ENCODE assay signal across 1 cellular context in the genomic region with DNA sequence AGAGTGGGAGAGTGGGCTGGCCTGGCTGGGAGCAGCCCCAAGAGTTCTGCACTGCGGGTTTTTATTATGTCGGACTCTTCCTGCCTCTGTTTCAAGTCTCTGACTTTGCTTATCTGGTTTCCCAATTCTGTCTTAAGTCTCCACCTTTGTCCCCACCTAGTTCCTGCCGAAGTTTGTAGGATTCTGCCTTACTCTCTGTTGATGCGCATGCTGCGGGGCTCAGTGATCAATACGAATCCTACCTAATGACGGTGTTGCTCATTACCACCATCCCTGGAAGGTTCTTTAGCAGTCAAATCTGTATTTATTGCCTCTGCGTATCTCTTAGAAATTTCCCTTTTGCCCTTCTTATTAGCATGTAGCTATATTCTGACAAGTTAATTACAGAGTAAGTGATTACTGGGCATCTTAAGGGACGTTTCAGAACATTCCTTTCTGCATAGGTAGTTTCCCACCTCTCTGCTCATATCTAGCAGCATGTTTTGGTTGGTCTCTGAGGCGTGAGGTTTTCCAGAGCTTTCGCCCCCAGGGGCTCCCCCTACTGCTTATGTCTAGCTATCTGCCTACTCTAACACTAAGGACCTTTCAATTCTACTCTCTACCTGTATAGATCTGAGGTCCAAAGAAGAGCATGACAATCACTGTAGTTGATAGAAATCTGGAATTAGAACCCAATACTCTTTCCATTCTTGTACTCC.
TF ChIP-seq lines count a peak whose summit lies in the region.

No MANE protein-coding gene starts in this region.

TF ChIP-seq in HepG2, 621 proteins besides CTCF, POLR2A, EP300 and RAD21:
- TF ChIP-seq ZNF121 (CRISPR knock-in tag; IDR thresholded peaks at IDR 0.05) (no peak), ZNF558 (CRISPR knock-in tag; IDR thresholded peaks at IDR 0.05; ENCODE audit: borderline replicate concordance) (no peak), ZNF678 (CRISPR knock-in tag; IDR thresholded peaks at IDR 0.05) (no peak), ZZZ3 (CRISPR knock-in tag; IDR thresholded peaks at IDR 0.05; ENCODE audit: borderline replicate concordance) (no peak), MEF2D (CRISPR knock-in tag; IDR thresholded peaks at IDR 0.05) (no peak), FUBP1 (CRISPR knock-in tag; IDR thresholded peaks at IDR 0.05; ENCODE audit: borderline replicate concordance) (no peak), CCDC6 (CRISPR knock-in tag; IDR thresholded peaks at IDR 0.05) (no peak), ZFX (CRISPR knock-in tag; IDR thresholded peaks at IDR 0.05; ENCODE audit: low read depth) (no peak)
- TF ChIP-seq, protein P1, sequence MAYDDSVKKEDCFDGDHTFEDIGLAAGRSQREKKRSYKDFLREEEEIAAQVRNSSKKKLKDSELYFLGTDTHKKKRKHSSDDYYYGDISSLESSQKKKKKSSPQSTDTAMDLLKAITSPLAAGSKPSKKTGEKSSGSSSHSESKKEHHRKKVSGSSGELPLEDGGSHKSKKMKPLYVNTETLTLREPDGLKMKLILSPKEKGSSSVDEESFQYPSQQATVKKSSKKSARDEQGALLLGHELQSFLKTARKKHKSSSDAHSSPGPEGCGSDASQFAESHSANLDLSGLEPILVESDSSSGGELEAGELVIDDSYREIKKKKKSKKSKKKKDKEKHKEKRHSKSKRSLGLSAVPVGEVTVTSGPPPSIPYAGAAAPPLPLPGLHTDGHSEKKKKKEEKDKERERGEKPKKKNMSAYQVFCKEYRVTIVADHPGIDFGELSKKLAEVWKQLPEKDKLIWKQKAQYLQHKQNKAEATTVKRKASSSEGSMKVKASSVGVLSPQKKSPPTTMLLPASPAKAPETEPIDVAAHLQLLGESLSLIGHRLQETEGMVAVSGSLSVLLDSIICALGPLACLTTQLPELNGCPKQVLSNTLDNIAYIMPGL (CRISPR knock-in tag; IDR thresholded peaks at IDR 0.05; ENCODE audit: borderline replicate concordance in 1 of 2, low read depth in 1 of 2), result no peak
- TF ChIP-seq, protein P2, sequence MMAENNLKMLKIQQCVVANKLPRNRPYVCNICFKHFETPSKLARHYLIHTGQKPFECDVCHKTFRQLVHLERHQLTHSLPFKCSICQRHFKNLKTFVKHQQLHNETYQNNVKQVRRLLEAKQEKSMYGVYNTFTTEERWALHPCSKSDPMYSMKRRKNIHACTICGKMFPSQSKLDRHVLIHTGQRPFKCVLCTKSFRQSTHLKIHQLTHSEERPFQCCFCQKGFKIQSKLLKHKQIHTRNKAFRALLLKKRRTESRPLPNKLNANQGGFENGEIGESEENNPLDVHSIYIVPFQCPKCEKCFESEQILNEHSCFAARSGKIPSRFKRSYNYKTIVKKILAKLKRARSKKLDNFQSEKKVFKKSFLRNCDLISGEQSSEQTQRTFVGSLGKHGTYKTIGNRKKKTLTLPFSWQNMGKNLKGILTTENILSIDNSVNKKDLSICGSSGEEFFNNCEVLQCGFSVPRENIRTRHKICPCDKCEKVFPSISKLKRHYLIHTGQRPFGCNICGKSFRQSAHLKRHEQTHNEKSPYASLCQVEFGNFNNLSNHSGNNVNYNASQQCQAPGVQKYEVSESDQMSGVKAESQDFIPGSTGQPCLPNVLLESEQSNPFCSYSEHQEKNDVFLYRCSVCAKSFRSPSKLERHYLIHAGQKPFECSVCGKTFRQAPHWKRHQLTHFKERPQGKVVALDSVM (CRISPR knock-in tag; IDR thresholded peaks at IDR 0.05), result no peak
TF ChIP-seq in HepG2: peak in this region for 0.
